In genomic region chr9:127225747-127226646, GRCh38 we compare ENCODE assay signal across 8 cellular contexts. TPM values are rescaled to one million over a fixed set of nuclear protein-coding genes. Genes with fewer than 3 reads are reported as not detected.
A peak's percentile ranks its signal among the peaks of the same experiment; 100 is the strongest.
DNase-seq lines count a peak whose midpoint lies in the region; ATAC-seq and TF ChIP-seq lines count a peak whose summit lies in the region.

No MANE protein-coding gene starts in this region.

- POLR2A ChIA-PET in A673 (lab: Charles Lee; ENCODE audit: low non-redundant PET), result interaction anchor here (0.5 to 1.2 kb wide), 2 partner anchors 16 to 19 kb away, joined by 3 to 6 read pairs; no protein-coding TSS in a partner anchor
- POLR2A ChIA-PET in activated B cell treated with CpG ODN at 0.5 μM for 24 hours (lab: Charles Lee), result interaction anchor here (0.6 to 2.7 kb wide), 4 partner anchors 19 to 225 kb away, joined by 3 to 28 read pairs (median 8); partner anchors contain the start of genes LRSAM1, RPL12 and SLC2A8

- H3K4me2 ChIP-seq in smooth muscle cell, result peak overlapping the region; percentile 95

- H3K36me3 ChIP-seq in A673 (ENCODE audit: insufficient read depth, low read length, poor library complexity, severe bottlenecking) (no peaks in the 10 kb centered on the region), iPS DF 6.9 (ENCODE audit: control insufficient read depth, insufficient read depth, low read length) (no peaks in the 10 kb centered on the region), smooth muscle cell (ENCODE audit: low read depth) (no peaks in the 10 kb centered on the region)

- ATAC-seq in GM21360 (IDR thresholded peaks at IDR 0.05; ENCODE audit: unreplicated experiment), result peak; percentile 4
- no peak for ATAC-seq in activated B cell treated with CpG ODN at 0.5 μM for 24 hours (ENCODE audit: low read depth)
- ATAC-seq in GM18517 (IDR thresholded peaks at IDR 0.05; ENCODE audit: unreplicated experiment), result no peak

- H3K4me1 Mint-ChIP-seq in activated B cell treated with CpG ODN at 0.5 μM for 24 hours, result peaks cover 38% of the 10 kb centered on the region

- H3F3A ChIP-seq in smooth muscle cell (ENCODE audit: low read depth), result peaks cover 12% of the 10 kb centered on the region

- no TSS peak for BruUV-seq in A673 (replicated peaks; lab: Mats Ljungman, UMichigan)

- H3K27me3 ChIP-seq in A673 (replicated peaks; ENCODE audit: insufficient read depth, low read depth, low read length, poor library complexity), result no peaks in the 10 kb centered on the region
- H3K27me3 ChIP-seq in iPS DF 6.9 (ENCODE audit: control insufficient read depth, insufficient read depth, low read length), result peaks cover 1% of the 10 kb centered on the region; the same call in 1 of the 2 replicates
- no peaks in the 10 kb centered on the region for H3K27me3 ChIP-seq in smooth muscle cell (ENCODE audit: low read depth)

- no CpG with 5 or more reads among the region's 50 CpGs for WGBS in iPS DF 6.9 (ENCODE audit: insufficient coverage, insufficient read length)
- 46% methylated on average over 29 of the region's 50 CpGs for WGBS in smooth muscle cell (ENCODE audit: low lambda C conversion rate)

- H2AFZ ChIP-seq in smooth muscle cell (ENCODE audit: low read depth), result peak overlapping the region; percentile 49

- no peaks in the 10 kb centered on the region for H3K9me3 ChIP-seq in A673 (ENCODE audit: low read depth, low read length, poor library complexity, severe bottlenecking)
- no peaks in the 10 kb centered on the region for H3K9me3 ChIP-seq in iPS DF 6.9 (ENCODE audit: control insufficient read depth, insufficient read depth, low read length)
- no peaks in the 10 kb centered on the region for H3K9me3 ChIP-seq in smooth muscle cell (replicated peaks; ENCODE audit: low read depth)

- H3K36me3 Mint-ChIP-seq in activated B cell treated with CpG ODN at 0.5 μM for 24 hours (ENCODE audit: low read depth), result peaks cover 2% of the 10 kb centered on the region

- no peak overlapping the region for H3K9ac ChIP-seq in smooth muscle cell (ENCODE audit: low read depth)

- H3K9me3 Mint-ChIP-seq in activated B cell treated with CpG ODN at 0.5 μM for 24 hours, result no peaks in the 10 kb centered on the region

- no peak for TF ChIP-seq CTCF in A673 (conservative IDR thresholded peaks at IDR 0.05; ENCODE audit: low read depth, low read length)
- no peak for TF ChIP-seq CTCF in activated B cell treated with CpG ODN at 0.5 μM for 24 hours (IDR thresholded peaks at IDR 0.05)
- no peak for TF ChIP-seq CTCF in smooth muscle cell (IDR thresholded peaks at IDR 0.05; ENCODE audit: borderline replicate concordance, insufficient read depth, poor library complexity, severe bottlenecking)

- DNase-seq in A673 (ENCODE audit: low spot score) (no peak), activated B cell treated with CpG ODN at 0.5 μM for 24 hours (peak; percentile 26), iPS DF 6.9 (ENCODE audit: low read depth, low spot score) (no peak), smooth muscle cell (lab: John Stamatoyannopoulos, UW; ENCODE audit: unreplicated experiment) (no peak), NCI-H345 treated with DMSO at 0.1 percent for 48 hours (lab: John Stamatoyannopoulos, UW; ENCODE audit: unreplicated experiment) (no peak), NK-92 (lab: John Stamatoyannopoulos, UW; ENCODE audit: unreplicated experiment) (no peak)

- peak overlapping the region; percentile 69 for H3K4me3 ChIP-seq in A673 (ENCODE audit: low read depth, low read length, poor library complexity, severe bottlenecking)
- peak overlapping the region; percentile 62 for H3K4me3 ChIP-seq in iPS DF 6.9 (ENCODE audit: low read length)
- peak overlapping the region; percentile 74 for H3K4me3 ChIP-seq in smooth muscle cell

- H3K27me3 Mint-ChIP-seq in activated B cell treated with CpG ODN at 0.5 μM for 24 hours, result peaks cover 3% of the 10 kb centered on the region

- intact Hi-C loops in A673 (cut with micrococcal nuclease; ENCODE audit: unreplicated experiment) (no loop called here), activated B cell treated with CpG ODN at 0.5 μM for 24 hours (cut with micrococcal nuclease) (loop anchor here (1.0 to 10.0 kb wide), 4 partner anchors 225 to 899 kb away; partner anchors contain the start of genes LRSAM1, PTGES2, RPL12 and ST6GALNAC4)

- peaks cover 4% of the 10 kb centered on the region for H3K79me2 ChIP-seq in smooth muscle cell (ENCODE audit: low read depth)

- H3K27ac ChIP-seq in A673 (ENCODE audit: low read depth, low read length, poor library complexity, severe bottlenecking) (no peak overlapping the region), iPS DF 6.9 (ENCODE audit: low read length) (no peak overlapping the region), smooth muscle cell (ENCODE audit: low read depth) (no peak overlapping the region)

- H4K20me1 ChIP-seq in smooth muscle cell (ENCODE audit: low read depth), result no peaks in the 10 kb centered on the region

- H3K27ac Mint-ChIP-seq in activated B cell treated with CpG ODN at 0.5 μM for 24 hours, result peak overlapping the region; percentile 72

- CTCF ChIA-PET in A673 (lab: Charles Lee) (no interaction called here), activated B cell treated with CpG ODN at 0.5 μM for 24 hours (lab: Charles Lee) (interaction anchor here (3.0 kb wide), 1 partner anchor 12 kb away, joined by 9 read pairs; no protein-coding TSS in a partner anchor)

- H3K4me3 Mint-ChIP-seq in activated B cell treated with CpG ODN at 0.5 μM for 24 hours, result peak overlapping the region; percentile 88

- H3K4me1 ChIP-seq in A673 (ENCODE audit: insufficient read depth, low read length, poor library complexity, severe bottlenecking), result peaks cover 10% of the 10 kb centered on the region
- no peaks in the 10 kb centered on the region for H3K4me1 ChIP-seq in iPS DF 6.9 (ENCODE audit: control insufficient read depth, insufficient read depth, low read length)
- no peaks in the 10 kb centered on the region for H3K4me1 ChIP-seq in smooth muscle cell (ENCODE audit: low read depth)

RNA-seq across cellular contexts. Expression of gene GARNL3, which starts 38.6 kb away (rescaled TPM):
- total RNA-seq in A673 (2021) (7.8 and 11.3 TPM in 2 replicates), activated B cell treated with CpG ODN at 0.5 μM for 24 hours (4.0 and 10.4 TPM in 2 replicates), smooth muscle cell (7.8 and 18.5 TPM in 2 replicates)
- polyA plus RNA-seq in smooth muscle cell, result 4.7 and 7.3 TPM in 2 replicates
